ENCODE assay signal across 23 cellular contexts in genomic region chr6:167579786-167580370, GRCh38.
DNase-seq lines count a peak whose midpoint lies in the region; TF ChIP-seq lines count a peak whose summit lies in the region.
"Had no signal": no experiment of that assay in that cellular context is flagged by ENCODE, and none has a peak within 500 bp of the region (broad histone marks: within the 10 kb centered on the region; RNA-seq: fewer than 3 reads in every experiment).

No MANE protein-coding gene starts in this region.

- no peak overlapping the region for H2BK120ac ChIP-seq in neuronal stem cell (ENCODE audit: low read depth, low read length)

- WGBS in hepatocyte (ENCODE audit: low lambda C conversion rate, missing lambda C conversion rate) = 83% methylated on average over 8 of the region's 8 CpGs
- no CpG with 5 or more reads among the region's 8 CpGs for WGBS in neuronal stem cell (ENCODE audit: extremely low coverage in 2 of 2, insufficient read length in 2 of 2, insufficient replicate concordance in 1 of 2), 2 donors

- H3K4me2 ChIP-seq in hepatocyte (no peak overlapping the region), neuronal stem cell (ENCODE audit: insufficient read depth, low read length, poor library complexity, severe bottlenecking) (no peak overlapping the region)

- H2BK5ac ChIP-seq in neuronal stem cell (ENCODE audit: low read length) = no peak overlapping the region

- H3K9me3 Mint-ChIP-seq in activated CD4-positive, alpha-beta memory T cell treated with anti-CD3 and anti-CD28 coated beads, Interleukin-2, amount 10 ng/mL, durations not matched to agents 7 days and 5 days = peaks cover 2% of the 10 kb centered on the region
- peaks cover 5% of the 10 kb centered on the region for H3K9me3 Mint-ChIP-seq in activated CD4-positive, alpha-beta memory T cell treated with anti-CD3 and anti-CD28 coated beads for 36 hours
- H3K9me3 Mint-ChIP-seq in MCF 10A (ENCODE audit: unreplicated experiment) = peaks cover 7% of the 10 kb centered on the region

- H3K27me3 Mint-ChIP-seq in activated CD4-positive, alpha-beta memory T cell treated with anti-CD3 and anti-CD28 coated beads, Interleukin-2, amount 10 ng/mL, durations not matched to agents 7 days and 5 days = peaks cover 8% of the 10 kb centered on the region
- peaks cover 12% of the 10 kb centered on the region for H3K27me3 Mint-ChIP-seq in activated CD4-positive, alpha-beta memory T cell treated with anti-CD3 and anti-CD28 coated beads for 36 hours
- H3K27me3 Mint-ChIP-seq in MCF 10A (ENCODE audit: insufficient read depth, unreplicated experiment) = peaks cover 66% of the 10 kb centered on the region

- H3K36me3 ChIP-seq in hepatocyte (replicated peaks; ENCODE audit: insufficient read depth, low read depth) = no peaks in the 10 kb centered on the region
- H3K36me3 ChIP-seq in neuronal stem cell (replicated peaks in 1 of 2; ENCODE audit: control insufficient read depth in 2 of 2, insufficient read depth in 2 of 2, low read length in 2 of 2) = no peaks in the 10 kb centered on the region
- H3K36me3 ChIP-seq: BE2C had no signal

- H2AFZ ChIP-seq in hepatocyte (no peak overlapping the region), neuronal stem cell (ENCODE audit: low read length) (no peak overlapping the region)

- H3K14ac ChIP-seq in neuronal stem cell (ENCODE audit: low read length) = no peak overlapping the region

- no peak overlapping the region for H3K18ac ChIP-seq in neuronal stem cell (ENCODE audit: low read length)

- H3K9me2 ChIP-seq in hepatocyte (replicated peaks; ENCODE audit: insufficient read depth) = no peaks in the 10 kb centered on the region

- H4K8ac ChIP-seq in neuronal stem cell (ENCODE audit: low read depth, low read length) = no peak overlapping the region

- H3K27ac ChIP-seq in hepatocyte = peak overlapping the region; percentile 22
- no peak overlapping the region for H3K27ac ChIP-seq in neuronal stem cell (replicated peaks; ENCODE audit: low read length)
- H3K27ac ChIP-seq: 22Rv1 had no signal

- BruUV-seq in MCF 10A (replicated peaks; lab: Mats Ljungman, UMichigan) = no TSS peak

- no peak overlapping the region for H3K4ac ChIP-seq in neuronal stem cell (ENCODE audit: low read length)

- H3K9ac ChIP-seq in neuronal stem cell (ENCODE audit: low read depth, low read length, poor library complexity) = no peak overlapping the region

- no peaks in the 10 kb centered on the region for H3K9me3 ChIP-seq in hepatocyte (ENCODE audit: low read depth)
- peaks cover 3 to 5% of the 10 kb centered on the region in 2 donors for H3K9me3 ChIP-seq in neuronal stem cell (replicated peaks in 1 of 2; ENCODE audit: control insufficient read depth in 2 of 2, insufficient read depth in 1 of 2, low read depth in 1 of 2, low read length in 2 of 2)
- H3K9me3 ChIP-seq: BE2C had no signal

- peak; percentile 1 for DNase-seq in activated CD4-positive, alpha-beta memory T cell treated with anti-CD3 and anti-CD28 coated beads, Interleukin-2, amount 10 ng/mL, durations not matched to agents 7 days and 5 days
- DNase-seq in activated CD4-positive, alpha-beta memory T cell treated with anti-CD3 and anti-CD28 coated beads for 36 hours = no peak
- DNase-seq in hepatocyte (ENCODE audit: low spot score) (no peak), neuronal stem cell (ENCODE audit: low spot score) (no peak), NCI-H2029 (lab: John Stamatoyannopoulos, UW) (no peak), MCF 10A (ENCODE audit: unreplicated experiment) (no peak)
- DNase-seq in stimulated activated CD8-positive, alpha-beta memory T cell treated with anti-CD3 and anti-CD28 coated beads, Interleukin-4, amount 100 ng/mL, for 48 hours = no peak
- DNase-seq: ACHN; BE2C; CD8-positive, alpha-beta memory T cell; DMS 273 treated with DMSO at 0.1 percent for 48 hours; DMS79; EL; GDM1; Karpas-422; NCI-H187; NCI-H2107; NCI-H446; NCI-H524 treated with DMSO at 0.1 percent for 48 hours; Right ventricle myocardium superior; RPMI8226 had no signal

- H3K4me1 Mint-ChIP-seq in activated CD4-positive, alpha-beta memory T cell treated with anti-CD3 and anti-CD28 coated beads, Interleukin-2, amount 10 ng/mL, durations not matched to agents 7 days and 5 days = no peaks in the 10 kb centered on the region
- H3K4me1 Mint-ChIP-seq in activated CD4-positive, alpha-beta memory T cell treated with anti-CD3 and anti-CD28 coated beads for 36 hours (ENCODE audit: low read depth) = no peaks in the 10 kb centered on the region
- H3K4me1 Mint-ChIP-seq in MCF 10A (ENCODE audit: insufficient read depth, unreplicated experiment) = no peaks in the 10 kb centered on the region
- H3K4me1 Mint-ChIP-seq: CD14-positive monocyte; CD8-positive, alpha-beta memory T cell had no signal

- TF ChIP-seq CTCF in hepatocyte (IDR thresholded peaks at IDR 0.05; ENCODE audit: poor library complexity) = no peak
- no peak for TF ChIP-seq CTCF in MCF 10A (IDR thresholded peaks at IDR 0.05; ENCODE audit: unreplicated experiment)

- H3K27ac Mint-ChIP-seq in activated CD4-positive, alpha-beta memory T cell treated with anti-CD3 and anti-CD28 coated beads, Interleukin-2, amount 10 ng/mL, durations not matched to agents 7 days and 5 days = no peak overlapping the region
- no peak overlapping the region for H3K27ac Mint-ChIP-seq in activated CD4-positive, alpha-beta memory T cell treated with anti-CD3 and anti-CD28 coated beads for 36 hours
- no peak overlapping the region for H3K27ac Mint-ChIP-seq in MCF 10A (ENCODE audit: low read depth, unreplicated experiment)
- H3K27ac Mint-ChIP-seq: CD8-positive, alpha-beta memory T cell had no signal

- H3K4me3 ChIP-seq in hepatocyte (no peak overlapping the region), neuronal stem cell (ENCODE audit: low read length in 2 of 2) (no peak overlapping the region)

- intact Hi-C loops in activated CD4-positive, alpha-beta memory T cell treated with anti-CD3 and anti-CD28 coated beads for 36 hours (cut with micrococcal nuclease) = no loop called here
- intact Hi-C loops in MCF 10A (cut with micrococcal nuclease) = no loop called here

- H2BK15ac ChIP-seq in neuronal stem cell (ENCODE audit: low read length) = peak overlapping the region; percentile 8

- no peaks in the 10 kb centered on the region for H4K20me1 ChIP-seq in hepatocyte (ENCODE audit: insufficient read depth, poor library complexity, severe bottlenecking)

- no peaks in the 10 kb centered on the region for H3K36me3 Mint-ChIP-seq in activated CD4-positive, alpha-beta memory T cell treated with anti-CD3 and anti-CD28 coated beads, Interleukin-2, amount 10 ng/mL, durations not matched to agents 7 days and 5 days (ENCODE audit: low read depth)
- no peaks in the 10 kb centered on the region for H3K36me3 Mint-ChIP-seq in activated CD4-positive, alpha-beta memory T cell treated with anti-CD3 and anti-CD28 coated beads for 36 hours
- H3K36me3 Mint-ChIP-seq in MCF 10A (ENCODE audit: insufficient read depth, unreplicated experiment) = peaks cover 6% of the 10 kb centered on the region
- H3K36me3 Mint-ChIP-seq: CD14-positive monocyte; CD8-positive, alpha-beta memory T cell had no signal

- no peak overlapping the region for H3K4me3 Mint-ChIP-seq in activated CD4-positive, alpha-beta memory T cell treated with anti-CD3 and anti-CD28 coated beads, Interleukin-2, amount 10 ng/mL, durations not matched to agents 7 days and 5 days
- H3K4me3 Mint-ChIP-seq in activated CD4-positive, alpha-beta memory T cell treated with anti-CD3 and anti-CD28 coated beads for 36 hours = no peak overlapping the region
- H3K4me3 Mint-ChIP-seq in MCF 10A (ENCODE audit: unreplicated experiment) = no peak overlapping the region
- H3K4me3 Mint-ChIP-seq: CD14-positive monocyte; CD8-positive, alpha-beta memory T cell had no signal

- H3K27me3 ChIP-seq in hepatocyte (no peaks in the 10 kb centered on the region), neuronal stem cell (ENCODE audit: control insufficient read depth in 3 of 3, insufficient read depth in 3 of 3, low read depth in 1 of 3, low read length in 3 of 3) (no peaks in the 10 kb centered on the region)
- H3K27me3 ChIP-seq: BE2C had no signal

- H4K91ac ChIP-seq in neuronal stem cell (ENCODE audit: low read depth, low read length, poor library complexity) = no peak overlapping the region

- no peaks in the 10 kb centered on the region for H3K79me1 ChIP-seq in neuronal stem cell (ENCODE audit: low read depth, low read length)

- no peak overlapping the region for H3K23ac ChIP-seq in neuronal stem cell (ENCODE audit: low read depth, low read length, poor library complexity)

- no peak overlapping the region for H2AK5ac ChIP-seq in neuronal stem cell (ENCODE audit: low read depth, low read length)

- POLR2A ChIA-PET in activated CD4-positive, alpha-beta memory T cell treated with anti-CD3 and anti-CD28 coated beads, Interleukin-2, amount 10 ng/mL, durations not matched to agents 7 days and 5 days (lab: Charles Lee) = no interaction called here
- POLR2A ChIA-PET in activated CD4-positive, alpha-beta memory T cell treated with anti-CD3 and anti-CD28 coated beads for 36 hours (lab: Charles Lee) = no interaction called here
- POLR2A ChIA-PET in MCF 10A (lab: Yijun Ruan, JAX) = no interaction called here

- no peaks in the 10 kb centered on the region for H3K4me1 ChIP-seq in hepatocyte (ENCODE audit: insufficient read depth)
- peaks cover 6 to 11% of the 10 kb centered on the region in 2 donors for H3K4me1 ChIP-seq in neuronal stem cell (ENCODE audit: control insufficient read depth in 2 of 2, insufficient read depth in 1 of 2, low read depth in 1 of 2, low read length in 2 of 2)
- H3K4me1 ChIP-seq: BE2C had no signal

- CTCF ChIA-PET in activated CD4-positive, alpha-beta memory T cell treated with anti-CD3 and anti-CD28 coated beads, Interleukin-2, amount 10 ng/mL, durations not matched to agents 7 days and 5 days (lab: Charles Lee) = no interaction called here
- CTCF ChIA-PET in activated CD4-positive, alpha-beta memory T cell treated with anti-CD3 and anti-CD28 coated beads for 36 hours (lab: Charles Lee) = interaction anchor here (0.6 kb wide), 1 partner anchor 665 kb away, joined by 3 read pairs; no protein-coding TSS in a partner anchor
- CTCF ChIA-PET in MCF 10A (lab: Yijun Ruan, JAX) = interaction anchor here (0.7 kb wide), 1 partner anchor 15 kb away, joined by 8 read pairs; no protein-coding TSS in a partner anchor

- no peaks in the 10 kb centered on the region for H3K79me2 ChIP-seq in hepatocyte

- H2BK12ac ChIP-seq in neuronal stem cell (ENCODE audit: low read length) = no peak overlapping the region
